ENCODE assay signal across 8 cellular contexts in the genomic region with DNA sequence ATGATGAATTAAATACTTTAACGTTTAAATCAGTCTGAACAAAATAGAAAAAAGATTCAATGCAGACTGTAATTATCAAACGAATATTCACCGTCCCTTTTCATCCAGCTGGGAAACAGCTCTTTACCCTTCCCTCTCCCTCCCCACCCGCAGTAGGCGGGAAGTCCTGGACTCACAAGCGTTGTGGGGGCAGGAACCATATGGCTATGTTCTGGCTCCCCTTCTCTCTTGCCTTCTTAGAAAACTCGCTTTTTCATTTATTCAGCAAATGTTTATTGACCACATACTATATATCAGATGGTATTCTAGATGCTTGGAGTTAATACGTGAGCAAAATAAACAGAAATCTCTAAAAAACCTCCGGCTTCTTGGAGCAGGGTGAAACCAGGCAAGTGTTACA. TPM values are rescaled to one million over a fixed set of nuclear protein-coding genes. Genes with fewer than 3 reads are reported as not detected.
DNase-seq lines count a peak whose midpoint lies in the region; ATAC-seq and TF ChIP-seq lines count a peak whose summit lies in the region.

No MANE protein-coding gene starts in this region.

- H3K27me3 ChIP-seq in SK-N-SH (ENCODE audit: insufficient read depth): no peaks in the 10 kb centered on the region

- DNase-seq in SK-N-SH (peak; percentile 37), left kidney (ENCODE audit: low read depth, low spot score) (peak; percentile 49), superior temporal gyrus (ENCODE audit: extremely low spot score) (peak; percentile 69), NCI-H2107 treated with DMSO at 0.1 percent for 48 hours (lab: John Stamatoyannopoulos, UW; ENCODE audit: unreplicated experiment) (no peak), ecto neural progenitor cell (ENCODE audit: low spot score) (no peak), NCI-H2029 treated with DMSO at 0.1 percent for 48 hours (lab: John Stamatoyannopoulos, UW) (no peak)

- no peak for TF ChIP-seq CTCF in SK-N-SH (IDR thresholded peaks at IDR 0.05)

- ATAC-seq in SK-N-SH treated with all-trans-retinoic acid at 6 μM for 48 hours: no peak

- peaks cover 30% of the 10 kb centered on the region for H3K4me1 Mint-ChIP-seq in activated naive CD8-positive, alpha-beta T cell (ENCODE audit: low read depth)

- peak overlapping the region; percentile 89 for H3K4me3 Mint-ChIP-seq in activated naive CD8-positive, alpha-beta T cell

- no peaks in the 10 kb centered on the region for H3K9me2 ChIP-seq in SK-N-SH

- peak overlapping the region; percentile 80; the same call in 1 of the 2 replicates for H3K9ac ChIP-seq in SK-N-SH

- no peaks in the 10 kb centered on the region for H3K36me3 Mint-ChIP-seq in activated naive CD8-positive, alpha-beta T cell

- peak overlapping the region; percentile 54 for H3K27ac Mint-ChIP-seq in activated naive CD8-positive, alpha-beta T cell

- peak overlapping the region; percentile 95 for H2AFZ ChIP-seq in SK-N-SH (ENCODE audit: low read depth)

- H3K79me2 ChIP-seq in SK-N-SH (ENCODE audit: insufficient read depth): peaks cover 11% of the 10 kb centered on the region; the same call in 1 of the 2 replicates

- no peak for TF ChIP-seq RAD21 in SK-N-SH (IDR thresholded peaks at IDR 0.05; ENCODE audit: low read length)

- peak overlapping the region; percentile 34 to 77; a peak in 2 of 4 replicates for H3K27ac ChIP-seq in SK-N-SH (ENCODE audit: low read depth in 2 of 2, low read length in 1 of 2)

- no peaks in the 10 kb centered on the region for H4K20me1 ChIP-seq in SK-N-SH (ENCODE audit: insufficient read depth)

- POLR2A ChIA-PET in SK-N-SH (lab: Yijun Ruan, JAX): interaction anchor here (1.9 kb wide), 1 partner anchor 26 kb away, joined by 7 read pairs; the partner anchor contains the start of gene RCN2

- H3K4me3 ChIP-seq in SK-N-SH (ENCODE audit: low read depth in 2 of 2, low read length in 1 of 2): peak overlapping the region; percentile 77 to 84

- H3K27me3 Mint-ChIP-seq in activated naive CD8-positive, alpha-beta T cell: no peaks in the 10 kb centered on the region

- peaks cover 22% of the 10 kb centered on the region for H3F3A ChIP-seq in SK-N-SH (replicated peaks; ENCODE audit: insufficient read depth)

- peaks cover 13 to 15% of the 10 kb centered on the region in 2 experiments; a peak in 3 of 4 replicates for H3K4me1 ChIP-seq in SK-N-SH (ENCODE audit: control insufficient read depth in 1 of 2, insufficient read depth in 2 of 2, low read depth in 1 of 2, low read length in 1 of 2)

- no peaks in the 10 kb centered on the region for H3K9me3 ChIP-seq in SK-N-SH

- no peaks in the 10 kb centered on the region for H3K36me3 ChIP-seq in SK-N-SH (replicated peaks in 1 of 2; ENCODE audit: control insufficient read depth in 1 of 2, insufficient read depth in 2 of 2, low read length in 1 of 2)

- peak overlapping the region; percentile 82 for H3K4me2 ChIP-seq in SK-N-SH

- no peaks in the 10 kb centered on the region for H3K9me3 Mint-ChIP-seq in activated naive CD8-positive, alpha-beta T cell (ENCODE audit: low read depth)

- CTCF ChIA-PET in SK-N-SH (lab: Yijun Ruan, JAX): interaction anchor here (1.0 to 2.3 kb wide), 5 partner anchors 8 to 118 kb away, joined by 3 to 7 read pairs (median 3); no protein-coding TSS in a partner anchor

- no peak for TF ChIP-seq EP300 in SK-N-SH (IDR thresholded peaks at IDR 0.05; ENCODE audit: borderline replicate concordance in 1 of 2, low read depth in 1 of 2, low read length in 1 of 2)

- 79% methylated on average over 9 of the region's 9 CpGs for WGBS in SK-N-SH (ENCODE audit: low lambda C conversion rate)

TF ChIP-seq in SK-N-SH, 30 proteins besides CTCF, POLR2A, EP300 and RAD21 (continues in another document):
- TF ChIP-seq POLR2AphosphoS5 (IDR thresholded peaks at IDR 0.05; ENCODE audit: low read depth, low read length): no peak
- no peak for TF ChIP-seq JUND (IDR thresholded peaks at IDR 0.05)
- no peak for TF ChIP-seq TCF12 (IDR thresholded peaks at IDR 0.05)
- no peak for TF ChIP-seq MAX (IDR thresholded peaks at IDR 0.05; ENCODE audit: low read depth)
- TF ChIP-seq EZH2phosphoT487 (IDR thresholded peaks at IDR 0.05; ENCODE audit: borderline replicate concordance, low read depth): no peak
- TF ChIP-seq FOSL2 (IDR thresholded peaks at IDR 0.05; ENCODE audit: borderline replicate concordance, low read depth): no peak
- TF ChIP-seq MXI1 (IDR thresholded peaks at IDR 0.05; ENCODE audit: low read depth, low read length): no peak
- TF ChIP-seq, protein P1, sequence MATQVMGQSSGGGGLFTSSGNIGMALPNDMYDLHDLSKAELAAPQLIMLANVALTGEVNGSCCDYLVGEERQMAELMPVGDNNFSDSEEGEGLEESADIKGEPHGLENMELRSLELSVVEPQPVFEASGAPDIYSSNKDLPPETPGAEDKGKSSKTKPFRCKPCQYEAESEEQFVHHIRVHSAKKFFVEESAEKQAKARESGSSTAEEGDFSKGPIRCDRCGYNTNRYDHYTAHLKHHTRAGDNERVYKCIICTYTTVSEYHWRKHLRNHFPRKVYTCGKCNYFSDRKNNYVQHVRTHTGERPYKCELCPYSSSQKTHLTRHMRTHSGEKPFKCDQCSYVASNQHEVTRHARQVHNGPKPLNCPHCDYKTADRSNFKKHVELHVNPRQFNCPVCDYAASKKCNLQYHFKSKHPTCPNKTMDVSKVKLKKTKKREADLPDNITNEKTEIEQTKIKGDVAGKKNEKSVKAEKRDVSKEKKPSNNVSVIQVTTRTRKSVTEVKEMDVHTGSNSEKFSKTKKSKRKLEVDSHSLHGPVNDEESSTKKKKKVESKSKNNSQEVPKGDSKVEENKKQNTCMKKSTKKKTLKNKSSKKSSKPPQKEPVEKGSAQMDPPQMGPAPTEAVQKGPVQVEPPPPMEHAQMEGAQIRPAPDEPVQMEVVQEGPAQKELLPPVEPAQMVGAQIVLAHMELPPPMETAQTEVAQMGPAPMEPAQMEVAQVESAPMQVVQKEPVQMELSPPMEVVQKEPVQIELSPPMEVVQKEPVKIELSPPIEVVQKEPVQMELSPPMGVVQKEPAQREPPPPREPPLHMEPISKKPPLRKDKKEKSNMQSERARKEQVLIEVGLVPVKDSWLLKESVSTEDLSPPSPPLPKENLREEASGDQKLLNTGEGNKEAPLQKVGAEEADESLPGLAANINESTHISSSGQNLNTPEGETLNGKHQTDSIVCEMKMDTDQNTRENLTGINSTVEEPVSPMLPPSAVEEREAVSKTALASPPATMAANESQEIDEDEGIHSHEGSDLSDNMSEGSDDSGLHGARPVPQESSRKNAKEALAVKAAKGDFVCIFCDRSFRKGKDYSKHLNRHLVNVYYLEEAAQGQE (IDR thresholded peaks at IDR 0.05; ENCODE audit: low read depth, low read length): no peak
- TF ChIP-seq ELF1 (IDR thresholded peaks at IDR 0.05): no peak
- no peak for TF ChIP-seq FOXJ3 (CRISPR knock-in tag; IDR thresholded peaks at IDR 0.05)

TF ChIP-seq in SK-N-SH treated with all-trans-retinoic acid at 6 μM for 48 hours, 23 proteins besides CTCF, POLR2A, EP300 and RAD21 (continues in another document):
- TF ChIP-seq ZFP3 (CRISPR knock-in tag; IDR thresholded peaks at IDR 0.05) (no peak), TOX (CRISPR knock-in tag; IDR thresholded peaks at IDR 0.05; ENCODE audit: borderline replicate concordance) (no peak), ARNTL (CRISPR knock-in tag; IDR thresholded peaks at IDR 0.05; ENCODE audit: borderline replicate concordance, low read depth) (no peak), SNAI2 (CRISPR knock-in tag; IDR thresholded peaks at IDR 0.05) (no peak)
- TF ChIP-seq, protein P2, sequence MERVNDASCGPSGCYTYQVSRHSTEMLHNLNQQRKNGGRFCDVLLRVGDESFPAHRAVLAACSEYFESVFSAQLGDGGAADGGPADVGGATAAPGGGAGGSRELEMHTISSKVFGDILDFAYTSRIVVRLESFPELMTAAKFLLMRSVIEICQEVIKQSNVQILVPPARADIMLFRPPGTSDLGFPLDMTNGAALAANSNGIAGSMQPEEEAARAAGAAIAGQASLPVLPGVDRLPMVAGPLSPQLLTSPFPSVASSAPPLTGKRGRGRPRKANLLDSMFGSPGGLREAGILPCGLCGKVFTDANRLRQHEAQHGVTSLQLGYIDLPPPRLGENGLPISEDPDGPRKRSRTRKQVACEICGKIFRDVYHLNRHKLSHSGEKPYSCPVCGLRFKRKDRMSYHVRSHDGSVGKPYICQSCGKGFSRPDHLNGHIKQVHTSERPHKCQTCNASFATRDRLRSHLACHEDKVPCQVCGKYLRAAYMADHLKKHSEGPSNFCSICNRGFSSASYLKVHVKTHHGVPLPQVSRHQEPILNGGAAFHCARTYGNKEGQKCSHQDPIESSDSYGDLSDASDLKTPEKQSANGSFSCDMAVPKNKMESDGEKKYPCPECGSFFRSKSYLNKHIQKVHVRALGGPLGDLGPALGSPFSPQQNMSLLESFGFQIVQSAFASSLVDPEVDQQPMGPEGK (CRISPR knock-in tag; IDR thresholded peaks at IDR 0.05; ENCODE audit: borderline replicate concordance): no peak
- TF ChIP-seq, protein P3, sequence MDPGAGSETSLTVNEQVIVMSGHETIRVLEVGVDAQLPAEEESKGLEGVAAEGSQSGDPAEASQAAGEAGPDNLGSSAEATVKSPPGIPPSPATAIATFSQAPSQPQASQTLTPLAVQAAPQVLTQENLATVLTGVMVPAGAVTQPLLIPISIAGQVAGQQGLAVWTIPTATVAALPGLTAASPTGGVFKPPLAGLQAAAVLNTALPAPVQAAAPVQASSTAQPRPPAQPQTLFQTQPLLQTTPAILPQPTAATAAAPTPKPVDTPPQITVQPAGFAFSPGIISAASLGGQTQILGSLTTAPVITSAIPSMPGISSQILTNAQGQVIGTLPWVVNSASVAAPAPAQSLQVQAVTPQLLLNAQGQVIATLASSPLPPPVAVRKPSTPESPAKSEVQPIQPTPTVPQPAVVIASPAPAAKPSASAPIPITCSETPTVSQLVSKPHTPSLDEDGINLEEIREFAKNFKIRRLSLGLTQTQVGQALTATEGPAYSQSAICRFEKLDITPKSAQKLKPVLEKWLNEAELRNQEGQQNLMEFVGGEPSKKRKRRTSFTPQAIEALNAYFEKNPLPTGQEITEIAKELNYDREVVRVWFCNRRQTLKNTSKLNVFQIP (CRISPR knock-in tag; IDR thresholded peaks at IDR 0.05; ENCODE audit: borderline replicate concordance, low read depth): no peak

RNA-seq across cellular contexts. Expression of gene SCAPER, which starts 0.7 kb away (rescaled TPM):
- 1.8 and 2.5 TPM in 2 replicates for polyA plus RNA-seq in SK-N-SH (2012; rRNA removed)
- 2.3 and 3.1 TPM in 2 replicates for polyA plus RNA-seq in SK-N-SH (2012; cell fraction: cytosol; rRNA removed)
- polyA plus RNA-seq in SK-N-SH (2012; cell fraction: nucleus; rRNA removed): 2.8 and 4.2 TPM in 2 replicates

RNA-seq across cellular contexts. Expression of gene RCN2, which starts 25.7 kb away (rescaled TPM):
- 78.6 and 94.1 TPM in 2 replicates for polyA plus RNA-seq in SK-N-SH (2012; rRNA removed)
- 117 and 171 TPM in 2 replicates for polyA plus RNA-seq in SK-N-SH (2012; cell fraction: cytosol; rRNA removed)
- 40.1 and 45.9 TPM in 2 replicates for polyA plus RNA-seq in SK-N-SH (2012; cell fraction: nucleus; rRNA removed)

Comparison
In these comparisons a context has a peak if more than half of its experiments do, and no peak if none do; other contexts are left out.
1. DNase-seq: peak in SK-N-SH (single experiment), left kidney (single experiment) and superior temporal gyrus (single experiment); none in NCI-H2107 treated with DMSO at 0.1 percent for 48 hours (single experiment), ecto neural progenitor cell (single experiment) and NCI-H2029 treated with DMSO at 0.1 percent for 48 hours (single experiment).